8 cellular contexts compared by ENCODE assay signal in genomic region chr11:65888163-65888814, GRCh38. TPM values are rescaled to one million over a fixed set of nuclear protein-coding genes. Genes with fewer than 3 reads are reported as not detected.
DNase-seq lines count a peak whose midpoint lies in the region; ATAC-seq, FAIRE-seq and TF ChIP-seq lines count a peak whose summit lies in the region.

Gene FIBP (minus strand): TSS chr11:65888471. CDS start chr11:65888418, 53 bp downstream.

- peak; percentile 98 for FAIRE-seq in GM12892 (lab: Jason Lieb, UNC)

- TF ChIP-seq CTCF in retinal pigment epithelial cell (conservative IDR thresholded peaks at IDR 0.05; ENCODE audit: low read depth, low read length), result peak; percentile 73

- ATAC-seq in HG02970 (IDR thresholded peaks at IDR 0.05; ENCODE audit: low FRiP score, unreplicated experiment) (peak; percentile 52), GM18861 (IDR thresholded peaks at IDR 0.05; ENCODE audit: unreplicated experiment) (no peak)

- TF ChIP-seq POLR2A in GM12892 (IDR thresholded peaks at IDR 0.05; ENCODE audit: low read depth, low read length), result peak; percentile 90

- H3K4me3 ChIP-seq in retinal pigment epithelial cell (ENCODE audit: low read length), result peak within 1 kb of the TSS; percentile 85

- DNase-seq in GM12892 (ENCODE audit: insufficient read length) (peak; percentile 99), NCI-H2081 treated with DMSO at 0.1 percent for 48 hours (lab: John Stamatoyannopoulos, UW) (peak; percentile 73), T1000 (lab: John Stamatoyannopoulos, UW) (peak; percentile 96), astrocyte of the hippocampus (ENCODE audit: low read depth, low spot score) (peak; percentile 99), hippocampal formation (lab: John Stamatoyannopoulos, UW) (peak; percentile 97 to 99), retinal pigment epithelial cell (ENCODE audit: low read depth) (peak; percentile 88)

RNA-seq across cellular contexts. Expression of gene FIBP, which starts in this region (rescaled TPM):
- polyA plus RNA-seq in GM12892 (2012; ENCODE audit: missing spikeins), result 66.8 TPM
